In the genomic region with DNA sequence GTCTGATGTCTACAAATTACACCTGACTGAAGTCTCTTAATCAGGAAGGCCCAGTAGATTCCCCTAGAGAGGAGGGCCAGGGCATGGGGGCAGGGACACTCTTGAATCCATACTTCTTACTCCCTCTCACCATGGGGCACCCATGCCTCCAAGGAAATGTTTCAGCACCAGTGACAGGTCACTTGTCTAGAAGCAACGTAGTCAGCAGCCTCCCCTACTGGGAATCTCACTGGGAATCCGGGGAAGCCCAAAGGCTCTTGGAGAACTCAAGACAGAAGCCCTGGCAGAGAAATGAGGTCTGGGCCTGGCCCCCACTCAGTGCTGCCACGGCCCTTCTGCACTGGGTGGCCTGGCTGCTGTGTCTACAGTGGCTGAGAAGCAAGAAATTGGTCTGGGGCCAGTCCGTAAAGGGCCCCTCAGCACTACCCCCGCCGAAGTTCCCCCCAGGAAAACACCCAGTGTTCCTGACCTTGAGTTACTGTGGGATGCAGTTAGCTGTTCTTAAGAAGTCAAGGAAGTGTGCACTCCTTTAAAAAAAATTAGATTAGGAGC, we compare ENCODE assay signal across 21 cellular contexts. TPM values are rescaled to one million over a fixed set of nuclear protein-coding genes. Genes with fewer than 3 reads are reported as not detected.
DNase-seq lines count a peak whose midpoint lies in the region; ATAC-seq and TF ChIP-seq lines count a peak whose summit lies in the region.
"Had no signal": no experiment of that assay in that cellular context is flagged by ENCODE, and none has a peak within 500 bp of the region (broad histone marks: within the 10 kb centered on the region; RNA-seq: fewer than 3 reads in every experiment).

No MANE protein-coding gene starts in this region.

- TF ChIP-seq CTCF in brain (conservative IDR thresholded peaks at IDR 0.05) (no peak), GM20000 (IDR thresholded peaks at IDR 0.05; ENCODE audit: extremely low read depth, missing control alignments) (no peak)

- H3K9me3 Mint-ChIP-seq in brain, result peaks cover 0 to 2% (median 0%) of the 10 kb centered on the region in 5 experiments
- H3K9me3 Mint-ChIP-seq: CD8-positive, alpha-beta memory T cell; H9 had no signal

- no peak overlapping the region for H3K4me3 Mint-ChIP-seq in brain
- H3K4me3 Mint-ChIP-seq: CD4-positive, CD25-positive, alpha-beta regulatory T cell; CD8-positive, alpha-beta memory T cell; H9 had no signal

- no peaks in the 10 kb centered on the region for H3K36me3 Mint-ChIP-seq in brain
- H3K36me3 Mint-ChIP-seq: CD8-positive, alpha-beta memory T cell had no signal

- TF ChIP-seq EP300 in Ishikawa (IDR thresholded peaks at IDR 0.05; ENCODE audit: borderline replicate concordance), result no peak

- no peak for TF ChIP-seq RAD21 in Ishikawa (IDR thresholded peaks at IDR 0.05; ENCODE audit: low read depth)

- peak overlapping the region in 4 of 5 experiments; percentile 19 to 61 (median 45) for H3K27ac Mint-ChIP-seq in brain
- H3K27ac Mint-ChIP-seq: CD4-positive, CD25-positive, alpha-beta regulatory T cell; CD8-positive, alpha-beta memory T cell had no signal

- no peak for ATAC-seq in GM18502 (IDR thresholded peaks at IDR 0.05; ENCODE audit: poor library complexity, unreplicated experiment)
- ATAC-seq: GM12878, K562 had no signal

- peaks cover 44% of the 10 kb centered on the region for H3K4me1 Mint-ChIP-seq in brain

- peaks cover 23% of the 10 kb centered on the region for H3K27me3 Mint-ChIP-seq in brain

- DNase-seq in medulla oblongata (ENCODE audit: extremely low spot score), result peak; percentile 44
- peak; percentile 57 for DNase-seq in retina
- no peak for DNase-seq in central memory CD4-positive, alpha-beta T cell
- no peak for DNase-seq in dermis blood vessel endothelial cell
- no peak for DNase-seq in GM20000 (ENCODE audit: low spot score)
- DNase-seq: ACHN; BE2C; CD4-positive, CD25-positive, alpha-beta regulatory T cell; CD8-positive, alpha-beta memory T cell; COR-L47; DMS 273 treated with DMSO at 0.1 percent for 48 hours; DMS53; DND-41; EL; GOT3; H9 had no signal

TF ChIP-seq in Ishikawa, 13 proteins besides CTCF, POLR2A, EP300 and RAD21:
- TF ChIP-seq REST (IDR thresholded peaks at IDR 0.05; ENCODE audit: low read depth) (peak; percentile 59; the same call in 1 of the 2 replicates), EGR1 (IDR thresholded peaks at IDR 0.05) (no peak), NFIC (IDR thresholded peaks at IDR 0.05) (no peak)

RNA-seq across cellular contexts. Expression of gene LINGO1, which starts 5.2 kb away (rescaled TPM):
- 40.6 TPM for polyA plus RNA-seq in brain (ENCODE audit: insufficient read depth, low read depth, low replicate concordance)
- total RNA-seq in dermis blood vessel endothelial cell, result 0.51 TPM in 1 of 2 replicates, not detected in the other
- total RNA-seq: CD4-positive, CD25-positive, alpha-beta regulatory T cell; CD8-positive, alpha-beta memory T cell; GM12878 had no signal
- polyA plus RNA-seq: CD4-positive, CD25-positive, alpha-beta regulatory T cell; CD8-positive, alpha-beta memory T cell had no signal

Comparison
In these comparisons a context has a peak if more than half of its experiments do, and no peak if none do; other contexts are left out.
1. DNase-seq: peak in medulla oblongata (single experiment) and retina (single experiment); none in central memory CD4-positive, alpha-beta T cell (single experiment), dermis blood vessel endothelial cell (single experiment) and GM20000 (single experiment).